Comparison of ENCODE assay signal across 8 cellular contexts in the genomic region with DNA sequence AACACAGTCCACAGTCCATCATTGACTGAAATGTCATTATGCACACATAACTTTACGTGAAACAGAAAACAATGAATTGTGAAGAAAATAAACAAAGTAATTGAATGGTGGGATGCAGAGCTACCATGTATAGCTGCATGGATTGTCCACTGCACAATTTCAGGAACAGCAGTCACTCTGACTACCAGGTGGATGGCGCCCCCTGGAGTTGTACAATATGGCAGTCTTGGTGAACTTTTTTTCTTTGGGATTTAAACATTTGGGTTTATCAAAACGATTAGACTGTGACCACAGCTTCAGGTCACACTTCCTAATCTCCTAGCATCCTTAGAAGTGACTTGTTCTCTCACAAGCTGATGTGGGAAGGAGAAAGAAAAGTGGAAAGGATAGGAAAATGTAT. TPM values are rescaled to one million over a fixed set of nuclear protein-coding genes. Genes with fewer than 3 reads are reported as not detected.
DNase-seq lines count a peak whose midpoint lies in the region; ATAC-seq lines count a peak whose summit lies in the region.

No MANE protein-coding gene starts in this region.

- H3K79me1 ChIP-seq in neuronal stem cell (ENCODE audit: low read depth, low read length), result no peaks in the 10 kb centered on the region

- H2BK15ac ChIP-seq in neuronal stem cell (ENCODE audit: low read length), result no peak overlapping the region

- no peak overlapping the region for H3K9ac ChIP-seq in neuronal stem cell (ENCODE audit: low read depth, low read length, poor library complexity)

- H4K91ac ChIP-seq in neuronal stem cell (ENCODE audit: low read depth, low read length, poor library complexity), result no peak overlapping the region

- H3K18ac ChIP-seq in neuronal stem cell (ENCODE audit: low read length), result no peak overlapping the region

- no peak overlapping the region for H3K4me3 ChIP-seq in neuronal stem cell (ENCODE audit: low read length in 2 of 2)

- H3K27ac Mint-ChIP-seq in activated T-helper 17 cell treated with anti-CD3 and anti-CD28 coated beads, Interleukin-2, amount 50 U/mL, for 72 hours, result no peak overlapping the region
- no peak overlapping the region for H3K27ac Mint-ChIP-seq in stimulated activated effector memory CD8-positive, alpha-beta T cell treated with anti-CD3 and anti-CD28 coated beads, Interleukin-12 subunit alpha, Interleukin-12 subunit beta, amount 100 ng/mL, for 72 hours

- H3K4me1 ChIP-seq in neuronal stem cell (ENCODE audit: control insufficient read depth in 2 of 2, insufficient read depth in 1 of 2, low read depth in 1 of 2, low read length in 2 of 2), result peaks cover 2 to 13% of the 10 kb centered on the region in 2 donors

- no peaks in the 10 kb centered on the region for H3K4me1 Mint-ChIP-seq in activated T-helper 17 cell treated with anti-CD3 and anti-CD28 coated beads, Interleukin-2, amount 50 U/mL, for 72 hours
- H3K4me1 Mint-ChIP-seq in stimulated activated effector memory CD8-positive, alpha-beta T cell treated with anti-CD3 and anti-CD28 coated beads, Interleukin-12 subunit alpha, Interleukin-12 subunit beta, amount 100 ng/mL, for 72 hours, result no peaks in the 10 kb centered on the region

- H2AK5ac ChIP-seq in neuronal stem cell (ENCODE audit: low read depth, low read length), result no peak overlapping the region

- H3K23ac ChIP-seq in neuronal stem cell (ENCODE audit: low read depth, low read length, poor library complexity), result no peak overlapping the region

- H3K4me2 ChIP-seq in neuronal stem cell (ENCODE audit: insufficient read depth, low read length, poor library complexity, severe bottlenecking), result no peak overlapping the region

- H3K14ac ChIP-seq in neuronal stem cell (ENCODE audit: low read length), result no peak overlapping the region

- no peak overlapping the region for H2BK12ac ChIP-seq in neuronal stem cell (ENCODE audit: low read length)

- no peak overlapping the region for H2BK120ac ChIP-seq in neuronal stem cell (ENCODE audit: low read depth, low read length)

- H3K27ac ChIP-seq in neuronal stem cell (replicated peaks; ENCODE audit: low read length), result no peak overlapping the region

- ATAC-seq in activated T-helper 17 cell treated with anti-CD3 and anti-CD28 coated beads, Interleukin-2, amount 50 U/mL, for 72 hours (replicated peaks), result peak; percentile 24
- no peak for ATAC-seq in stimulated activated effector memory CD8-positive, alpha-beta T cell treated with anti-CD3 and anti-CD28 coated beads, Interleukin-12 subunit alpha, Interleukin-12 subunit beta, amount 100 ng/mL, for 72 hours
- no peak for ATAC-seq in GM19397 (IDR thresholded peaks at IDR 0.05; ENCODE audit: unreplicated experiment)
- ATAC-seq in HG03571 (IDR thresholded peaks at IDR 0.05; ENCODE audit: unreplicated experiment), result no peak

- no peaks in the 10 kb centered on the region for H3K27me3 Mint-ChIP-seq in activated T-helper 17 cell treated with anti-CD3 and anti-CD28 coated beads, Interleukin-2, amount 50 U/mL, for 72 hours

- in situ Hi-C loops in KBM-7 (cut with MboI; ENCODE audit: low pct_unique_long_range_greater_than_20kb, low sequenced_read_pairs), result no loop called here

- H3K27me3 ChIP-seq in neuronal stem cell (ENCODE audit: control insufficient read depth in 3 of 3, insufficient read depth in 3 of 3, low read depth in 1 of 3, low read length in 3 of 3), result no peaks in the 10 kb centered on the region

- H3K9me3 Mint-ChIP-seq in activated T-helper 17 cell treated with anti-CD3 and anti-CD28 coated beads, Interleukin-2, amount 50 U/mL, for 72 hours, result no peaks in the 10 kb centered on the region
- no peaks in the 10 kb centered on the region for H3K9me3 Mint-ChIP-seq in stimulated activated effector memory CD8-positive, alpha-beta T cell treated with anti-CD3 and anti-CD28 coated beads, Interleukin-12 subunit alpha, Interleukin-12 subunit beta, amount 100 ng/mL, for 72 hours

- H3K4me3 Mint-ChIP-seq in activated T-helper 17 cell treated with anti-CD3 and anti-CD28 coated beads, Interleukin-2, amount 50 U/mL, for 72 hours, result no peak overlapping the region
- no peak overlapping the region for H3K4me3 Mint-ChIP-seq in stimulated activated effector memory CD8-positive, alpha-beta T cell treated with anti-CD3 and anti-CD28 coated beads, Interleukin-12 subunit alpha, Interleukin-12 subunit beta, amount 100 ng/mL, for 72 hours

- no peak overlapping the region for H2BK5ac ChIP-seq in neuronal stem cell (ENCODE audit: low read length)

- H3K36me3 ChIP-seq in neuronal stem cell (replicated peaks in 1 of 2; ENCODE audit: control insufficient read depth in 2 of 2, insufficient read depth in 2 of 2, low read length in 2 of 2), result no peaks in the 10 kb centered on the region

- no peaks in the 10 kb centered on the region for H3K36me3 Mint-ChIP-seq in activated T-helper 17 cell treated with anti-CD3 and anti-CD28 coated beads, Interleukin-2, amount 50 U/mL, for 72 hours (ENCODE audit: low read depth)
- H3K36me3 Mint-ChIP-seq in stimulated activated effector memory CD8-positive, alpha-beta T cell treated with anti-CD3 and anti-CD28 coated beads, Interleukin-12 subunit alpha, Interleukin-12 subunit beta, amount 100 ng/mL, for 72 hours, result no peaks in the 10 kb centered on the region

- no CpG with 5 or more reads among the region's 3 CpGs for whole genome bisulfite sequencing in neuronal stem cell (ENCODE audit: extremely low coverage in 2 of 2, insufficient read length in 2 of 2, insufficient replicate concordance in 1 of 2), 2 donors

- no peak overlapping the region for H4K8ac ChIP-seq in neuronal stem cell (ENCODE audit: low read depth, low read length)

- H3K4ac ChIP-seq in neuronal stem cell (ENCODE audit: low read length), result no peak overlapping the region

- H3K9me3 ChIP-seq in neuronal stem cell (replicated peaks in 1 of 2; ENCODE audit: control insufficient read depth in 2 of 2, insufficient read depth in 1 of 2, low read depth in 1 of 2, low read length in 2 of 2), result no peaks in the 10 kb centered on the region

- DNase-seq in DMS53 (lab: John Stamatoyannopoulos, UW) (peak; percentile 59), KBM-7 (peak; percentile 62), iPS-NIHi11 (ENCODE audit: low spot score) (peak; percentile 15), neuronal stem cell (ENCODE audit: low spot score) (no peak)
- peak; percentile 40 to 62 for DNase-seq in stimulated activated effector memory CD8-positive, alpha-beta T cell treated with anti-CD3 and anti-CD28 coated beads, Interleukin-12 subunit alpha, Interleukin-12 subunit beta, amount 100 ng/mL, for 72 hours (ENCODE audit: low spot score in 2 of 2)

- H2AFZ ChIP-seq in neuronal stem cell (ENCODE audit: low read length), result no peak overlapping the region

RNA-seq across cellular contexts. Expression of gene TCF12, which starts 48.9 kb away (rescaled TPM):
- total RNA-seq in activated T-helper 17 cell treated with anti-CD3 and anti-CD28 coated beads, Interleukin-2, amount 50 U/mL, for 72 hours, result 10 to 100 TPM; 48.3 to 74.2 TPM
- polyA plus RNA-seq in neuronal stem cell (2013, experiment 1 of 2), result 79.2 TPM
- 81.9 TPM for polyA plus RNA-seq in neuronal stem cell (2013, experiment 2 of 2)
